29 cellular contexts compared by ENCODE assay signal in the genomic region with DNA sequence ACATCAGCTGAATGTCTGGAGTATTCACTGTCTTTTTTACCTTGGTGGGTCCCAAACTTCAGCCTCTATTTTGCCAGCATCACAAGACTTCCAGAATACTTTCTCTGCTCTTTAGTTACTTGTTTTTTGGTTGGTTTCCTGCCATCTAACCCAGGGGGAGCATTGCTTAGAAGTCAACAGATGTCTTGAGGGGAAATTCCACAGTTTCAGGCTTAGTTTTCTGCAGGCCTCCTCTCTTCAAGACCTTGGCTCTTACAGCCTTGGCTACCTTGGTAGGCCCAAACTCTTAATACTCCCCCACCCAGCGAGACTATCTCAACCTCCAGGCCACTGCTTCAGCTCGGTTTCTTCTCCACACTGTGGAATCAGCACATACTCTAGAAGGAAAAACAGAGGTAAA. TPM values are rescaled to one million over a fixed set of nuclear protein-coding genes. Genes with fewer than 3 reads are reported as not detected.
DNase-seq lines count a peak whose midpoint lies in the region; ATAC-seq, FAIRE-seq and TF ChIP-seq lines count a peak whose summit lies in the region.
"Had no signal": no experiment of that assay in that cellular context is flagged by ENCODE, and none has a peak within 500 bp of the region (broad histone marks: within the 10 kb centered on the region; RNA-seq: fewer than 3 reads in every experiment).

No MANE protein-coding gene starts in this region.

- H3K27me3 ChIP-seq in astrocyte (ENCODE audit: insufficient read depth, low read length): no peaks in the 10 kb centered on the region
- H3K27me3 ChIP-seq in aorta (ENCODE audit: control insufficient read depth in 1 of 2, insufficient read depth in 2 of 2, low read length in 1 of 2): no peaks in the 10 kb centered on the region
- H3K27me3 ChIP-seq in right lobe of liver: no peaks in the 10 kb centered on the region
- H3K27me3 ChIP-seq: BLaER1 treated with 17β-estradiol and CSF1 and Interleukin-3, amounts not matched to agents 10 nM and 100 nM; brain microvascular endothelial cell; heart right ventricle; MG63; thyroid gland had no signal

- TF ChIP-seq CTCF in astrocyte (IDR thresholded peaks at IDR 0.05; ENCODE audit: insufficient read depth, low read depth, low read length) (no peak), right lobe of liver (IDR thresholded peaks at IDR 0.05) (no peak)

- peaks cover 11% of the 10 kb centered on the region for H3K36me3 ChIP-seq in astrocyte (ENCODE audit: insufficient read depth, low read length)
- peaks cover 0 to 7% of the 10 kb centered on the region in 2 donors for H3K36me3 ChIP-seq in aorta (ENCODE audit: control insufficient read depth in 1 of 2, insufficient read depth in 2 of 2, low read length in 1 of 2)
- peaks cover 0 to 13% (median 3%) of the 10 kb centered on the region in 4 donors for H3K36me3 ChIP-seq in right lobe of liver
- H3K36me3 ChIP-seq: brain microvascular endothelial cell had no signal

- no peak overlapping the region for H3K4me2 ChIP-seq in astrocyte (ENCODE audit: low read length)
- H3K4me2 ChIP-seq: BLaER1 treated with 17β-estradiol and CSF1 and Interleukin-3, amounts not matched to agents 10 nM and 100 nM had no signal

- intact Hi-C loops in aorta (cut with DNase I): loop anchor here in 1 of 2 donors (2.0 kb wide), 1 partner anchor 18 kb away; no protein-coding TSS in a partner anchor
- intact Hi-C loops in right lobe of liver (cut with DNase I): no loop called here

- H3K36me3 Mint-ChIP-seq in astrocyte (ENCODE audit: low read depth, unreplicated experiment): peaks cover 2% of the 10 kb centered on the region

- no peak for TF ChIP-seq POLR2A in right lobe of liver (IDR thresholded peaks at IDR 0.05)

- peak; percentile 13 for FAIRE-seq in astrocyte (lab: Jason Lieb, UNC)

- H3K4me1 Mint-ChIP-seq in astrocyte (ENCODE audit: low read depth, unreplicated experiment): no peaks in the 10 kb centered on the region
- H3K4me1 Mint-ChIP-seq: stimulated activated naive CD8-positive, alpha-beta T cell treated with anti-CD3 and anti-CD28 coated beads, Interleukin-15, amount 100 ng/mL, for 72 hours had no signal

- H3K4me3 Mint-ChIP-seq in astrocyte (ENCODE audit: unreplicated experiment): no peak overlapping the region
- H3K4me3 Mint-ChIP-seq: activated CD8-positive, alpha-beta T cell treated with anti-CD3 and anti-CD28 coated beads, Interleukin-2, amount 10 ng/mL, durations not matched to agents 7 days and 5 days; stimulated activated naive CD8-positive, alpha-beta T cell treated with anti-CD3 and anti-CD28 coated beads, Interleukin-15, amount 100 ng/mL, for 72 hours had no signal

- H3K9me3 ChIP-seq in astrocyte (ENCODE audit: insufficient read depth, low read depth, low read length) (no peaks in the 10 kb centered on the region), aorta (ENCODE audit: control insufficient read depth, low read length) (no peaks in the 10 kb centered on the region), right lobe of liver (no peaks in the 10 kb centered on the region)
- H3K9me3 ChIP-seq: BLaER1 treated with 17β-estradiol and CSF1 and Interleukin-3, amounts not matched to agents 10 nM and 100 nM; heart right ventricle; MG63; thyroid gland had no signal

- no peak overlapping the region for H3K9ac ChIP-seq in astrocyte (ENCODE audit: low read length)
- H3K9ac ChIP-seq: BLaER1 treated with 17β-estradiol and CSF1 and Interleukin-3, amounts not matched to agents 10 nM and 100 nM; GM23248 had no signal

- H3K4me1 ChIP-seq in astrocyte (ENCODE audit: insufficient read depth, low read length) (no peaks in the 10 kb centered on the region), aorta (ENCODE audit: control insufficient read depth in 1 of 2, insufficient read depth in 2 of 2, low read length in 2 of 2) (no peaks in the 10 kb centered on the region), right lobe of liver (no peaks in the 10 kb centered on the region)
- H3K4me1 ChIP-seq: BLaER1 treated with 17β-estradiol and CSF1 and Interleukin-3, amounts not matched to agents 10 nM and 100 nM; heart right ventricle; thyroid gland had no signal

- H4K20me1 ChIP-seq in astrocyte (ENCODE audit: insufficient read depth, low read length): no peaks in the 10 kb centered on the region
- H4K20me1 ChIP-seq: BLaER1 treated with 17β-estradiol and CSF1 and Interleukin-3, amounts not matched to agents 10 nM and 100 nM had no signal

- ATAC-seq in GM18519 (IDR thresholded peaks at IDR 0.05; ENCODE audit: low FRiP score, unreplicated experiment): peak; percentile 47
- peak; percentile 93 for ATAC-seq in GM19463 (IDR thresholded peaks at IDR 0.05; ENCODE audit: unreplicated experiment)
- ATAC-seq in HG02798 (IDR thresholded peaks at IDR 0.05; ENCODE audit: poor library complexity, unreplicated experiment): peak; percentile 57
- ATAC-seq in aorta (ENCODE audit: low FRiP score): no peak
- ATAC-seq in right lobe of liver: no peak
- ATAC-seq in GM19395 (IDR thresholded peaks at IDR 0.05; ENCODE audit: unreplicated experiment): no peak
- no peak for ATAC-seq in GM18858 (IDR thresholded peaks at IDR 0.05; ENCODE audit: unreplicated experiment)
- ATAC-seq: activated CD8-positive, alpha-beta T cell treated with anti-CD3 and anti-CD28 coated beads, Interleukin-2, amount 10 ng/mL, durations not matched to agents 7 days and 5 days; heart right ventricle; sciatic nerve; stimulated activated naive CD8-positive, alpha-beta T cell treated with anti-CD3 and anti-CD28 coated beads, Interleukin-15, amount 100 ng/mL, for 72 hours had no signal

- H2AFZ ChIP-seq in astrocyte (ENCODE audit: low read depth, low read length): no peak overlapping the region
- H2AFZ ChIP-seq: GM23248 had no signal

- no peaks in the 10 kb centered on the region for H3K79me2 ChIP-seq in astrocyte (ENCODE audit: insufficient read depth, low read length)

- H3K4me3 ChIP-seq in astrocyte (ENCODE audit: insufficient read depth, low read depth, low read length) (no peak overlapping the region), aorta (ENCODE audit: low read length in 2 of 2) (no peak overlapping the region), right lobe of liver (no peak overlapping the region)
- H3K4me3 ChIP-seq: BLaER1 treated with 17β-estradiol and CSF1 and Interleukin-3, amounts not matched to agents 10 nM and 100 nM; GM23248; heart right ventricle; MG63; thyroid gland had no signal

- H3K27ac Mint-ChIP-seq in astrocyte (ENCODE audit: unreplicated experiment): peak overlapping the region; percentile 16
- H3K27ac Mint-ChIP-seq: activated CD8-positive, alpha-beta T cell treated with anti-CD3 and anti-CD28 coated beads, Interleukin-2, amount 10 ng/mL, durations not matched to agents 7 days and 5 days; stimulated activated naive CD8-positive, alpha-beta T cell treated with anti-CD3 and anti-CD28 coated beads, Interleukin-15, amount 100 ng/mL, for 72 hours had no signal

- no peaks in the 10 kb centered on the region for H3K27me3 Mint-ChIP-seq in astrocyte (ENCODE audit: low read depth, unreplicated experiment)
- H3K27me3 Mint-ChIP-seq: stimulated activated naive CD8-positive, alpha-beta T cell treated with anti-CD3 and anti-CD28 coated beads, Interleukin-15, amount 100 ng/mL, for 72 hours had no signal

- H3K27ac ChIP-seq in astrocyte (ENCODE audit: low read depth, low read length) (no peak overlapping the region), aorta (ENCODE audit: low read depth in 1 of 2, low read length in 2 of 2) (no peak overlapping the region), right lobe of liver (no peak overlapping the region)
- H3K27ac ChIP-seq: BLaER1 treated with 17β-estradiol and CSF1 and Interleukin-3, amounts not matched to agents 10 nM and 100 nM; brain microvascular endothelial cell; GM23248; heart right ventricle; thyroid gland had no signal

- H3K9me3 Mint-ChIP-seq in astrocyte (ENCODE audit: unreplicated experiment): no peaks in the 10 kb centered on the region
- H3K9me3 Mint-ChIP-seq: stimulated activated naive CD8-positive, alpha-beta T cell treated with anti-CD3 and anti-CD28 coated beads, Interleukin-15, amount 100 ng/mL, for 72 hours had no signal

- WGBS in aorta, 2 donors: 96 to 100% methylated on average over 2 of the region's 2 CpGs
- WGBS in right lobe of liver (ENCODE audit: insufficient coverage, low coverage, low lambda C conversion rate, missing lambda C conversion rate): 90% methylated on average over 2 of the region's 2 CpGs

- DNase-seq in astrocyte (ENCODE audit: low read depth) (no peak), aorta (no peak), right lobe of liver (no peak)
- DNase-seq: activated CD4-positive, alpha-beta T cell treated with anti-CD3 and anti-CD28 coated beads for 1 hour; activated CD8-positive, alpha-beta T cell treated with anti-CD3 and anti-CD28 coated beads, Interleukin-2, amount 10 ng/mL, durations not matched to agents 7 days and 5 days; activated T-cell treated with anti-CD3 and anti-CD28 coated beads for 4 hours; brain microvascular endothelial cell; DND-41; effector CD4-positive, alpha-beta T cell; erythroblast; foreskin fibroblast; GM23248; heart right ventricle; KBM-7; MG63; NCI-H1417 treated with DMSO at 0.1 percent for 48 hours; NCI-H2107; NK-92 treated with Interleukin-12 subunit alpha and Interleukin-12 subunit beta, amount 100 ng/mL, for 24 hours; posterior cingulate gyrus; SIG-M5; stimulated activated naive CD8-positive, alpha-beta T cell treated with anti-CD3 and anti-CD28 coated beads, Interleukin-15, amount 100 ng/mL, for 72 hours; thyroid gland had no signal

RNA-seq across cellular contexts. Expression of gene NEDD1, which starts 41.7 kb away (rescaled TPM):
- total RNA-seq in astrocyte (30.0 and 31.3 TPM in 2 replicates), aorta (10 to 100 TPM; 14.6 to 15.0 TPM), right lobe of liver (1 to 10 TPM; 2.8 to 8.5 (median 6.4) TPM)
- polyA plus RNA-seq in aorta: 1 to 10 TPM; 7.8 to 9.7 TPM

Comparison
In these comparisons a context has a peak if more than half of its experiments do, and no peak if none do; other contexts are left out.
1. ATAC-seq: peak in GM18519 (single experiment), GM19463 (single experiment) and HG02798 (single experiment); none in aorta (single experiment), right lobe of liver (0 of 4), GM19395 (single experiment) and GM18858 (single experiment).